ENCODE assay signal across 15 cellular contexts in genomic region chr2:241575624-241576292, GRCh38. TPM values are rescaled to one million over a fixed set of nuclear protein-coding genes. Genes with fewer than 3 reads are reported as not detected.
"Had no signal": no experiment of that assay in that cellular context is flagged by ENCODE, and none has a peak within 500 bp of the region (broad histone marks: within the 10 kb centered on the region; RNA-seq: fewer than 3 reads in every experiment).

No MANE protein-coding gene starts in this region.

- H3K27ac ChIP-seq: breast epithelium, left lung, tibial nerve had no signal

- H3K4me3 ChIP-seq: breast epithelium, dorsolateral prefrontal cortex, esophagus muscularis mucosa, left lung, mucosa of descending colon, tibial nerve had no signal

- H3K36me3 ChIP-seq: breast epithelium had no signal

- H3K4me1 ChIP-seq: breast epithelium, tibial nerve had no signal

- DNase-seq: activated B cell treated with CpG ODN at 0.5 μM for 24 hours; activated CD4-positive, alpha-beta T cell treated with anti-CD3 and anti-CD28 coated beads, Interleukin-2, amount 10 ng/mL, durations not matched to agents 24 days and 14 days; activated CD8-positive, alpha-beta memory T cell treated with anti-CD3 and anti-CD28 coated beads, Interleukin-2, amount 50 U/mL, for 4 hours; activated CD8-positive, alpha-beta T cell treated with anti-CD3 and anti-CD28 coated beads, Interleukin-2, amount 10 ng/mL, durations not matched to agents 7 days and 5 days; left lung; occipital lobe; stimulated activated CD4-positive, alpha-beta T cell treated with anti-CD3 and anti-CD28 coated beads, Interleukin-1b, Interleukin-23, amount 100 ng/mL, for 48 hours; T-helper 2 cell had no signal

- H3K27me3 Mint-ChIP-seq: activated B cell treated with CpG ODN at 0.5 μM for 24 hours; activated CD4-positive, alpha-beta T cell treated with anti-CD3 and anti-CD28 coated beads, Interleukin-2, amount 10 ng/mL, durations not matched to agents 24 days and 14 days; naive thymus-derived CD8-positive, alpha-beta T cell had no signal

- H3K4me1 Mint-ChIP-seq: activated B cell treated with CpG ODN at 0.5 μM for 24 hours; activated CD4-positive, alpha-beta T cell treated with anti-CD3 and anti-CD28 coated beads, Interleukin-2, amount 10 ng/mL, durations not matched to agents 24 days and 14 days had no signal

- H3K9me3 ChIP-seq: breast epithelium, esophagus muscularis mucosa, left lung, mucosa of descending colon, tibial nerve had no signal

- H3K9me3 Mint-ChIP-seq: activated B cell treated with CpG ODN at 0.5 μM for 24 hours; activated CD4-positive, alpha-beta T cell treated with anti-CD3 and anti-CD28 coated beads, Interleukin-2, amount 10 ng/mL, durations not matched to agents 24 days and 14 days; naive thymus-derived CD8-positive, alpha-beta T cell had no signal

- H3K27me3 ChIP-seq: breast epithelium, dorsolateral prefrontal cortex, esophagus muscularis mucosa, left lung, tibial nerve had no signal

- ATAC-seq: activated CD8-positive, alpha-beta T cell treated with anti-CD3 and anti-CD28 coated beads, Interleukin-2, amount 10 ng/mL, durations not matched to agents 7 days and 5 days; left lung; mucosa of descending colon; naive thymus-derived CD8-positive, alpha-beta T cell; sciatic nerve had no signal

- H3K27ac Mint-ChIP-seq: activated B cell treated with CpG ODN at 0.5 μM for 24 hours; activated CD4-positive, alpha-beta T cell treated with anti-CD3 and anti-CD28 coated beads, Interleukin-2, amount 10 ng/mL, durations not matched to agents 24 days and 14 days; activated CD8-positive, alpha-beta T cell treated with anti-CD3 and anti-CD28 coated beads, Interleukin-2, amount 10 ng/mL, durations not matched to agents 7 days and 5 days had no signal

- H3K4me3 Mint-ChIP-seq: activated B cell treated with CpG ODN at 0.5 μM for 24 hours; activated CD4-positive, alpha-beta T cell treated with anti-CD3 and anti-CD28 coated beads, Interleukin-2, amount 10 ng/mL, durations not matched to agents 24 days and 14 days; activated CD8-positive, alpha-beta T cell treated with anti-CD3 and anti-CD28 coated beads, Interleukin-2, amount 10 ng/mL, durations not matched to agents 7 days and 5 days; naive thymus-derived CD8-positive, alpha-beta T cell had no signal

RNA-seq across cellular contexts. Expression of gene BOK, which starts 17.2 kb away (rescaled TPM):
- total RNA-seq: activated B cell treated with CpG ODN at 0.5 μM for 24 hours; activated CD8-positive, alpha-beta T cell treated with anti-CD3 and anti-CD28 coated beads, Interleukin-2, amount 10 ng/mL, durations not matched to agents 7 days and 5 days; naive thymus-derived CD8-positive, alpha-beta T cell had no signal
